In the genomic region with DNA sequence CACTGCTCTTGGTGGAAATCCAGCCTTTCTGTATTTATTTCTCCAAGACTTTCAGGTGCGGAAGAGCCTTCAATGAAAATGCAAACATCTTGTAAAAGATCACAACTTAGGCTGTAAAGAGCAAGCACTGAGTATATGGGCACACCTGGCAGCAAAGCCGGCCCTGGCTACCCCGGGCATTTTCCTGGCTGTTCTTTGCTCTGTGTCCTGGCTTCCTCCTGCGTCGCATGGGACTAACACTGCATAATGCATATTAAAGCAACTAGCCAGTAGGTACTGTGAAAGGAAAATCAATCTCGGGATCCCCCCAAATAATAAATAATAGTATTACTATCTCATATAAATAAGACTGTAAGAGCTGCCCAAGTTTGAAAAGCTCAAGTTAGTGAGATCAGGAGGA, we compare ENCODE assay signal across 17 cellular contexts. TPM values are rescaled to one million over a fixed set of nuclear protein-coding genes. Genes with fewer than 3 reads are reported as not detected.
DNase-seq lines count a peak whose midpoint lies in the region; ATAC-seq and TF ChIP-seq lines count a peak whose summit lies in the region.
"Had no signal": no experiment of that assay in that cellular context is flagged by ENCODE, and none has a peak within 500 bp of the region (broad histone marks: within the 10 kb centered on the region; RNA-seq: fewer than 3 reads in every experiment).

No MANE protein-coding gene starts in this region.

- H3K27ac Mint-ChIP-seq in GM23338 = no peak overlapping the region
- peak overlapping the region; percentile 49 to 62 for H3K27ac Mint-ChIP-seq in effector memory CD8-positive, alpha-beta T cell
- peak overlapping the region; percentile 75 for H3K27ac Mint-ChIP-seq in stimulated activated naive B cell treated with anti-CD40 and anti-IgM and Interleukin-4, amounts not matched to agents 10 μg/mL and 1 μg/mL and 100 μg/mL, for 72 hours
- no peak overlapping the region for H3K27ac Mint-ChIP-seq in endodermal cell
- no peak overlapping the region for H3K27ac Mint-ChIP-seq in activated CD4-positive, alpha-beta T cell treated with anti-CD3 and anti-CD28 coated beads, Interleukin-2, amount 10 ng/mL, durations not matched to agents 7 days and 5 days
- H3K27ac Mint-ChIP-seq: CD8-positive, alpha-beta T cell had no signal

- H3K4me1 Mint-ChIP-seq in GM23338 (peaks cover 56% of the 10 kb centered on the region), endodermal cell (peaks cover 59% of the 10 kb centered on the region)
- H3K4me1 Mint-ChIP-seq in effector memory CD8-positive, alpha-beta T cell (ENCODE audit: low read depth in 2 of 2) = peaks cover 9 to 29% of the 10 kb centered on the region in 2 donors
- H3K4me1 Mint-ChIP-seq in stimulated activated naive B cell treated with anti-CD40 and anti-IgM and Interleukin-4, amounts not matched to agents 10 μg/mL and 1 μg/mL and 100 μg/mL, for 72 hours = peaks cover 52 to 74% of the 10 kb centered on the region in 2 donors
- peaks cover 11% of the 10 kb centered on the region for H3K4me1 Mint-ChIP-seq in activated CD4-positive, alpha-beta T cell treated with anti-CD3 and anti-CD28 coated beads, Interleukin-2, amount 10 ng/mL, durations not matched to agents 7 days and 5 days

- H3K4me3 ChIP-seq in GM23338 (no peak overlapping the region), endodermal cell (ENCODE audit: low read length) (no peak overlapping the region)
- H3K4me3 ChIP-seq: GM23248 had no signal

- H3K4me3 Mint-ChIP-seq in GM23338 = no peak overlapping the region
- H3K4me3 Mint-ChIP-seq in effector memory CD8-positive, alpha-beta T cell = no peak overlapping the region
- H3K4me3 Mint-ChIP-seq in stimulated activated naive B cell treated with anti-CD40 and anti-IgM and Interleukin-4, amounts not matched to agents 10 μg/mL and 1 μg/mL and 100 μg/mL, for 72 hours = no peak overlapping the region
- no peak overlapping the region for H3K4me3 Mint-ChIP-seq in endodermal cell
- H3K4me3 Mint-ChIP-seq in activated CD4-positive, alpha-beta T cell treated with anti-CD3 and anti-CD28 coated beads, Interleukin-2, amount 10 ng/mL, durations not matched to agents 7 days and 5 days = no peak overlapping the region
- H3K4me3 Mint-ChIP-seq: CD8-positive, alpha-beta T cell had no signal

- H3K27me3 Mint-ChIP-seq in GM23338 (ENCODE audit: insufficient read depth, low read depth, poor library complexity) (peaks cover 1% of the 10 kb centered on the region), endodermal cell (ENCODE audit: insufficient read depth) (no peaks in the 10 kb centered on the region)
- H3K27me3 Mint-ChIP-seq in effector memory CD8-positive, alpha-beta T cell = no peaks in the 10 kb centered on the region
- H3K27me3 Mint-ChIP-seq in stimulated activated naive B cell treated with anti-CD40 and anti-IgM and Interleukin-4, amounts not matched to agents 10 μg/mL and 1 μg/mL and 100 μg/mL, for 72 hours = no peaks in the 10 kb centered on the region
- H3K27me3 Mint-ChIP-seq in activated CD4-positive, alpha-beta T cell treated with anti-CD3 and anti-CD28 coated beads, Interleukin-2, amount 10 ng/mL, durations not matched to agents 7 days and 5 days = no peaks in the 10 kb centered on the region

- no peaks in the 10 kb centered on the region for H3K9me3 Mint-ChIP-seq in GM23338
- H3K9me3 Mint-ChIP-seq in effector memory CD8-positive, alpha-beta T cell = no peaks in the 10 kb centered on the region
- H3K9me3 Mint-ChIP-seq in stimulated activated naive B cell treated with anti-CD40 and anti-IgM and Interleukin-4, amounts not matched to agents 10 μg/mL and 1 μg/mL and 100 μg/mL, for 72 hours = no peaks in the 10 kb centered on the region
- H3K9me3 Mint-ChIP-seq in endodermal cell = no peaks in the 10 kb centered on the region
- H3K9me3 Mint-ChIP-seq in activated CD4-positive, alpha-beta T cell treated with anti-CD3 and anti-CD28 coated beads, Interleukin-2, amount 10 ng/mL, durations not matched to agents 7 days and 5 days = no peaks in the 10 kb centered on the region
- H3K9me3 Mint-ChIP-seq: CD8-positive, alpha-beta T cell had no signal

- peak; percentile 55 for ATAC-seq in left ventricle myocardium superior
- peak; percentile 39; the same call in 2 of the 3 replicates for ATAC-seq in GM23338
- ATAC-seq in effector memory CD8-positive, alpha-beta T cell (replicated peaks) = no peak
- no peak for ATAC-seq in stimulated activated naive B cell treated with anti-CD40 and anti-IgM and Interleukin-4, amounts not matched to agents 10 μg/mL and 1 μg/mL and 100 μg/mL, for 72 hours (replicated peaks)
- no peak for ATAC-seq in GM18909 (IDR thresholded peaks at IDR 0.05; ENCODE audit: poor library complexity, unreplicated experiment)
- ATAC-seq: CD8-positive, alpha-beta T cell had no signal

- 88 to 89% methylated on average over 4 to 6 of the region's 6 CpGs for WGBS in endodermal cell (ENCODE audit: insufficient coverage in 1 of 2, insufficient read length in 1 of 2), 2 experiments

- no peaks in the 10 kb centered on the region for H3K9me3 ChIP-seq in endodermal cell (ENCODE audit: control insufficient read depth, low read length)
- H3K9me3 ChIP-seq: BE2C had no signal

- no peaks in the 10 kb centered on the region for H3K36me3 Mint-ChIP-seq in GM23338 (ENCODE audit: low read depth)
- peaks cover 14% of the 10 kb centered on the region for H3K36me3 Mint-ChIP-seq in effector memory CD8-positive, alpha-beta T cell (ENCODE audit: insufficient read depth)
- H3K36me3 Mint-ChIP-seq in stimulated activated naive B cell treated with anti-CD40 and anti-IgM and Interleukin-4, amounts not matched to agents 10 μg/mL and 1 μg/mL and 100 μg/mL, for 72 hours = peaks cover 2 to 15% of the 10 kb centered on the region in 2 donors
- peaks cover 8% of the 10 kb centered on the region for H3K36me3 Mint-ChIP-seq in endodermal cell (ENCODE audit: low read depth)
- H3K36me3 Mint-ChIP-seq in activated CD4-positive, alpha-beta T cell treated with anti-CD3 and anti-CD28 coated beads, Interleukin-2, amount 10 ng/mL, durations not matched to agents 7 days and 5 days (ENCODE audit: low read depth) = no peaks in the 10 kb centered on the region
- H3K36me3 Mint-ChIP-seq: CD8-positive, alpha-beta T cell had no signal

- H3K4me1 ChIP-seq in GM23338 (ENCODE audit: insufficient read depth) = peaks cover 66% of the 10 kb centered on the region
- H3K4me1 ChIP-seq in endodermal cell (ENCODE audit: control insufficient read depth, insufficient read depth, low read length) = peaks cover 25% of the 10 kb centered on the region

- DNase-seq in left ventricle myocardium superior (no peak), cardiac septum (ENCODE audit: low spot score) (no peak), GM23338 (ENCODE audit: low spot score) (no peak), endodermal cell (no peak)
- no peak for DNase-seq in effector memory CD8-positive, alpha-beta T cell
- DNase-seq in stimulated activated naive B cell treated with anti-CD40 and anti-IgM and Interleukin-4, amounts not matched to agents 10 μg/mL and 1 μg/mL and 100 μg/mL, for 72 hours = no peak
- no peak for DNase-seq in activated CD4-positive, alpha-beta T cell treated with anti-CD3 and anti-CD28 coated beads, Interleukin-2, amount 10 ng/mL, durations not matched to agents 7 days and 5 days
- DNase-seq: BE2C; CD8-positive, alpha-beta T cell; COR-L47; DND-41; GF-D8; GM23248; H7 had no signal

- no peak overlapping the region for H3K9ac ChIP-seq in endodermal cell (ENCODE audit: extremely low read depth, low read length, poor library complexity, severe bottlenecking)
- H3K9ac ChIP-seq: GM23248 had no signal

- H3K27ac ChIP-seq in GM23338 (ENCODE audit: low read depth) (no peak overlapping the region), endodermal cell (ENCODE audit: low read depth, low read length) (no peak overlapping the region)
- H3K27ac ChIP-seq: C4-2B, GM23248, HL-60 had no signal

- no peaks in the 10 kb centered on the region for H3K36me3 ChIP-seq in GM23338 (ENCODE audit: insufficient read depth)
- no peaks in the 10 kb centered on the region for H3K36me3 ChIP-seq in endodermal cell (ENCODE audit: control insufficient read depth, insufficient read depth, low read length)

- no peaks in the 10 kb centered on the region for H3F3A ChIP-seq in GM23338 (replicated peaks; ENCODE audit: low read depth)

- peaks cover 87% of the 10 kb centered on the region for H3K79me2 ChIP-seq in GM23338 (replicated peaks; ENCODE audit: insufficient read depth)

- H4K20me1 ChIP-seq in GM23338 (replicated peaks; ENCODE audit: insufficient read depth) = no peaks in the 10 kb centered on the region; the same call in 1 of the 2 replicates

- no peak for TF ChIP-seq CTCF in GM23338 (conservative IDR thresholded peaks at IDR 0.05; ENCODE audit: low read depth in 2 of 2)
- no peak for TF ChIP-seq CTCF in endodermal cell (conservative IDR thresholded peaks at IDR 0.05)

- POLR2A ChIA-PET in activated CD4-positive, alpha-beta T cell treated with anti-CD3 and anti-CD28 coated beads, Interleukin-2, amount 10 ng/mL, durations not matched to agents 7 days and 5 days (lab: Charles Lee) = no interaction called here

- H3K27me3 ChIP-seq in GM23338 (ENCODE audit: insufficient read depth) (no peaks in the 10 kb centered on the region), endodermal cell (ENCODE audit: control insufficient read depth, insufficient read depth, low read length, poor library complexity, severe bottlenecking) (no peaks in the 10 kb centered on the region)
- H3K27me3 ChIP-seq: BE2C had no signal

- H3K4me2 ChIP-seq in GM23338 = peak overlapping the region; percentile 23; the same call in 1 of the 2 replicates

- no peaks in the 10 kb centered on the region for H3K9me2 ChIP-seq in GM23338 (ENCODE audit: insufficient read depth)

- CTCF ChIA-PET in activated CD4-positive, alpha-beta T cell treated with anti-CD3 and anti-CD28 coated beads, Interleukin-2, amount 10 ng/mL, durations not matched to agents 7 days and 5 days (lab: Charles Lee) = interaction anchor here (0.8 kb wide), 1 partner anchor 23 kb away, joined by 4 read pairs; no protein-coding TSS in a partner anchor

- intact Hi-C loops in left ventricle myocardium superior (cut with micrococcal nuclease) = loop anchor here (10.0 kb wide), 1 partner anchor 66 kb away; no protein-coding TSS in a partner anchor
- intact Hi-C loops in cardiac septum (cut with DNase I) = no loop called here

- no peak overlapping the region for H2AFZ ChIP-seq in GM23338
- H2AFZ ChIP-seq: GM23248 had no signal

TF ChIP-seq in GM23338, 12 proteins besides CTCF, POLR2A, EP300 and RAD21 (continues in another document):
- no peak for TF ChIP-seq NANOG (IDR thresholded peaks at IDR 0.05; ENCODE audit: borderline replicate concordance)
- TF ChIP-seq EZH2phosphoT487 (IDR thresholded peaks at IDR 0.05; ENCODE audit: unreplicated experiment) = no peak
- TF ChIP-seq ZNF114 (CRISPR knock-in tag; IDR thresholded peaks at IDR 0.05) = no peak
- TF ChIP-seq JUNB (IDR thresholded peaks at IDR 0.05; ENCODE audit: unreplicated experiment) = no peak

RNA-seq across cellular contexts. Expression of a gene that starts 9.9 kb away (rescaled TPM):
- total RNA-seq in left ventricle myocardium superior (23.2 TPM), cardiac septum (42.5 TPM), endodermal cell (10 to 100 TPM; 18.3 to 33.6 TPM)
- 21.4 and 22.2 TPM in 2 replicates for total RNA-seq in GM23338 (2014; rRNA removed; shearing (Covaris generic))
- polyA plus RNA-seq in GM23338 (2016; fragmentation: Nextera tagmentation; extraction: Ambion mirVana) = 10.8 and 12.2 TPM in 2 replicates
- 12.5 TPM for polyA plus RNA-seq in endodermal cell (2013, experiment 1 of 2)
- 11.2 TPM for polyA plus RNA-seq in endodermal cell (2013, experiment 2 of 2)
- total RNA-seq in activated CD4-positive, alpha-beta T cell treated with anti-CD3 and anti-CD28 coated beads, Interleukin-2, amount 10 ng/mL, durations not matched to agents 7 days and 5 days = 1 to 10 TPM; 5.2 to 7.6 TPM

Comparison
In these comparisons a context has a peak if more than half of its experiments do, and no peak if none do; other contexts are left out.
1. ATAC-seq: peak in left ventricle myocardium superior (single experiment) and GM23338 (single experiment); none in effector memory CD8-positive, alpha-beta T cell (single experiment), stimulated activated naive B cell treated with anti-CD40 and anti-IgM and Interleukin-4, amounts not matched to agents 10 μg/mL and 1 μg/mL and 100 μg/mL, for 72 hours (0 of 2) and GM18909 (single experiment).
2. H3K27ac Mint-ChIP-seq: peak in effector memory CD8-positive, alpha-beta T cell (2 of 2) and stimulated activated naive B cell treated with anti-CD40 and anti-IgM and Interleukin-4, amounts not matched to agents 10 μg/mL and 1 μg/mL and 100 μg/mL, for 72 hours (single experiment); none in GM23338 (single experiment), endodermal cell (single experiment) and activated CD4-positive, alpha-beta T cell treated with anti-CD3 and anti-CD28 coated beads, Interleukin-2, amount 10 ng/mL, durations not matched to agents 7 days and 5 days (single experiment).